ENCODE assay signal across 8 cellular contexts in genomic region chr3:45689787-45690145, GRCh38. TPM values are rescaled to one million over a fixed set of nuclear protein-coding genes. Genes with fewer than 3 reads are reported as not detected.
DNase-seq lines count a peak whose midpoint lies in the region; ATAC-seq, FAIRE-seq and TF ChIP-seq lines count a peak whose summit lies in the region.

No MANE protein-coding gene starts in this region.

- peaks cover 49% of the 10 kb centered on the region for H3K4me1 Mint-ChIP-seq in activated CD4-positive, alpha-beta T cell treated with anti-CD3 and anti-CD28 coated beads for 36 hours

- peaks cover 2% of the 10 kb centered on the region for H3K27me3 Mint-ChIP-seq in activated CD4-positive, alpha-beta T cell treated with anti-CD3 and anti-CD28 coated beads for 36 hours

- H3K4me1 ChIP-seq in adipocyte (ENCODE audit: control insufficient read depth, insufficient read depth, low read length) (peaks cover 31% of the 10 kb centered on the region), testis (peaks cover 9% of the 10 kb centered on the region)

- H3K36me3 ChIP-seq in adipocyte (ENCODE audit: control insufficient read depth, insufficient read depth, low read length, severe bottlenecking), result peaks cover 13% of the 10 kb centered on the region
- no peaks in the 10 kb centered on the region for H3K36me3 ChIP-seq in testis (ENCODE audit: low read depth, missing control alignments)

- intact Hi-C loops in activated CD4-positive, alpha-beta T cell treated with anti-CD3 and anti-CD28 coated beads for 36 hours (cut with DNase I, micrococcal nuclease), result loop anchor here (1.0 to 10.0 kb wide), 12 partner anchors 21 to 1473 kb away; partner anchors contain the start of genes CCDC12 (in 1 of the 2), LARS2 (in 1 of the 2), LIMD1 (in 1 of the 2) and LZTFL1 (in 1 of the 2)
- intact Hi-C loops in testis (cut with DNase I; ENCODE audit: low total_unique reads), result no loop called here

- peak overlapping the region; percentile 77 to 88 for H3K27ac ChIP-seq in testis

- POLR2A ChIA-PET in activated CD4-positive, alpha-beta T cell treated with anti-CD3 and anti-CD28 coated beads for 36 hours (lab: Charles Lee), result interaction anchor here (0.7 kb wide), 1 partner anchor 23 kb away, joined by 4 read pairs; no protein-coding TSS in a partner anchor

- TF ChIP-seq CTCF in testis (IDR thresholded peaks at IDR 0.05), result no peak

- DNase-seq in activated CD4-positive, alpha-beta T cell treated with anti-CD3 and anti-CD28 coated beads for 36 hours, result no peak
- no peak for DNase-seq in activated CD4-positive, alpha-beta T cell treated with anti-CD3 and anti-CD28 coated beads, Interleukin-2, amount 50 U/mL, for 4 hours
- DNase-seq in adipocyte (ENCODE audit: low read depth) (peak; percentile 51), kidney tubule cell (ENCODE audit: low spot score) (peak; percentile 19), testis (no peak), urothelium cell line (ENCODE audit: low spot score) (no peak)

- H3K9me3 ChIP-seq in adipocyte (ENCODE audit: control insufficient read depth, low read length) (no peaks in the 10 kb centered on the region), testis (no peaks in the 10 kb centered on the region)

- peak overlapping the region; percentile 99 for H3K9ac ChIP-seq in adipocyte (ENCODE audit: low read length)

- TF ChIP-seq POLR2A in testis (IDR thresholded peaks at IDR 0.05), result no peak

- H3K27ac Mint-ChIP-seq in activated CD4-positive, alpha-beta T cell treated with anti-CD3 and anti-CD28 coated beads for 36 hours, result peak overlapping the region; percentile 97

- CTCF ChIA-PET in activated CD4-positive, alpha-beta T cell treated with anti-CD3 and anti-CD28 coated beads for 36 hours (lab: Charles Lee), result interaction anchor here (0.8 to 3.7 kb wide), 6 partner anchors 15 to 178 kb away, joined by 3 to 20 read pairs (median 4); no protein-coding TSS in a partner anchor

- peak overlapping the region; percentile 93 for H3K4me3 ChIP-seq in adipocyte (ENCODE audit: low read length)
- H3K4me3 ChIP-seq in testis, result peak overlapping the region; percentile 69 to 92

- H3K9me3 Mint-ChIP-seq in activated CD4-positive, alpha-beta T cell treated with anti-CD3 and anti-CD28 coated beads for 36 hours (ENCODE audit: low read depth), result no peaks in the 10 kb centered on the region

- no peak for ATAC-seq in activated CD4-positive, alpha-beta T cell treated with anti-CD3 and anti-CD28 coated beads for 36 hours
- ATAC-seq in HG02678 (IDR thresholded peaks at IDR 0.05; ENCODE audit: unreplicated experiment) (no peak), GM19023 (IDR thresholded peaks at IDR 0.05; ENCODE audit: unreplicated experiment) (no peak)

- no peaks in the 10 kb centered on the region for H3K27me3 ChIP-seq in adipocyte (replicated peaks; ENCODE audit: control insufficient read depth, insufficient read depth, low read length)
- no peaks in the 10 kb centered on the region for H3K27me3 ChIP-seq in testis

- FAIRE-seq in urothelium cell line (lab: Jason Lieb, UNC), result no peak

- peak overlapping the region; percentile 79 for H3K4me3 Mint-ChIP-seq in activated CD4-positive, alpha-beta T cell treated with anti-CD3 and anti-CD28 coated beads for 36 hours

- WGBS in testis, 2 donors, result 1 to 3% methylated on average over 7 to 8 of the region's 8 CpGs

- H3K36me3 Mint-ChIP-seq in activated CD4-positive, alpha-beta T cell treated with anti-CD3 and anti-CD28 coated beads for 36 hours (ENCODE audit: low read depth), result peaks cover 37% of the 10 kb centered on the region

RNA-seq across cellular contexts. Expression of gene SACM1L, which starts 0.6 kb away (rescaled TPM):
- total RNA-seq in activated CD4-positive, alpha-beta T cell treated with anti-CD3 and anti-CD28 coated beads for 36 hours, result 10 to 100 TPM; 34.2 to 51.8 TPM
- total RNA-seq in testis, result 10 to 100 TPM; 48.3 to 60.1 TPM
- 25.9 TPM for polyA plus RNA-seq in testis (ENCODE audit: insufficient read depth, low read depth, low replicate concordance)

Comparison
In these comparisons a context has a peak if more than half of its experiments do, and no peak if none do; other contexts are left out.
1. DNase-seq: peak in adipocyte (single experiment) and kidney tubule cell (single experiment); none in activated CD4-positive, alpha-beta T cell treated with anti-CD3 and anti-CD28 coated beads for 36 hours (single experiment), activated CD4-positive, alpha-beta T cell treated with anti-CD3 and anti-CD28 coated beads, Interleukin-2, amount 50 U/mL, for 4 hours (0 of 2), testis (single experiment) and urothelium cell line (single experiment).